7 cellular contexts compared by ENCODE assay signal in the genomic region with DNA sequence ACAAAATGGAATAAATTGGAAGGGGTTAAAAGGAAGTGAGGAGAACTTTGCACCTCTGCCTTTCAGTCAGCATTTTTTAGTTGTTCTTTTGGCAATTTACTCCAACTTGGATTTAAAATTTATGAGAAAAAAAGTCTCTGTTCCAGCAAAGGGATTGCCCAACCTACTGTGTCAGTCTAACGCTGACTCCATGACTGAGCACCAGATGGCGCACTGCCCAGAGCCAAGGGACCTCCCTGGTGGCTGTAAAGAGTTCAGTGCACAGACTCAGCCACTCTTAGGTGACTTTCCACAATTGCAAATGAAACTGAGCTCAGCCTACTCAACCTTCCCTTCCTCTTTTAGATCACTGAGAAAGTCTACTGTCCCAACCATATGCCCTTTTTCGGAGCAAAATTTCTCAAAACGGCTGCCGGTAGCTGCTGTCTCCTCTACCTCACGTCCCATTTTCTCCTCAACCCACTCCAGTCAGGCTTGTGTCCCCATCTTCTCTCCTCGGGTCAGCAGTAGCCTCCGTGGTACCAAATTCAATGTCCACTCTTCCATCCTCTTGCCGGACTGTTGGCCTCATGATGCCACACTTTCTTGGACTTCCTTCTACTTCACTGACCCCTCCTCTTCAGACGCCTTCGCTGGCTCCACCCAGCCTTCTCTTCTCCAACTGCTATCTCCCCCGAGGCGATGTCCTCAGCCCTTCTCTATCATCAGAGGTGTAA. TPM values are rescaled to one million over a fixed set of nuclear protein-coding genes. Genes with fewer than 3 reads are reported as not detected.
A peak's percentile ranks its signal among the peaks of the same experiment; 100 is the strongest.
DNase-seq lines count a peak whose midpoint lies in the region; ATAC-seq and TF ChIP-seq lines count a peak whose summit lies in the region.

No MANE protein-coding gene starts in this region.

- in situ Hi-C loops in HAP-1 (cut with MboI; ENCODE audit: low sequenced_read_pairs): loop anchor here (10.0 kb wide), 1 partner anchor 80 kb away; a partner anchor contains a TSS

- no peaks in the 10 kb centered on the region for H3K27me3 ChIP-seq in HAP-1 (ENCODE audit: low read depth)

- peaks cover 3% of the 10 kb centered on the region; the same call in 1 of the 2 replicates for H3K4me1 ChIP-seq in HAP-1

- H3K4me3 ChIP-seq in HAP-1 (no peak overlapping the region), SK-N-MC (no peak overlapping the region), retinal pigment epithelial cell (ENCODE audit: low read length) (no peak overlapping the region)

- intact Hi-C loops in left cardiac atrium (cut with DNase I): no loop called here

- 0 out of 2 replicates have a peak overlapping the region, but pooled peaks have one; percentile 28 for H3K27ac ChIP-seq in SK-N-MC

- no peaks in the 10 kb centered on the region for H3K9me3 ChIP-seq in HAP-1
- H3K9me3 ChIP-seq in SK-N-MC (ENCODE audit: low read depth, low read length): no peaks in the 10 kb centered on the region

- ATAC-seq in left cardiac atrium: peak; percentile 90 to 95

- peak; percentile 93 for TF ChIP-seq CTCF in GM12873 (IDR thresholded peaks at IDR 0.05; ENCODE audit: insufficient read depth, low read depth, low read length, missing control alignments)
- TF ChIP-seq CTCF in retinal pigment epithelial cell (conservative IDR thresholded peaks at IDR 0.05; ENCODE audit: low read depth, low read length): peak; percentile 77

- H3K36me3 ChIP-seq in HAP-1 (replicated peaks) (no peaks in the 10 kb centered on the region), SK-N-MC (ENCODE audit: insufficient read depth, low read length) (no peaks in the 10 kb centered on the region)

- DNase-seq in HAP-1 (ENCODE audit: low spot score in 2 of 2) (peak; percentile 56 to 89), LoVo (ENCODE audit: low spot score) (peak; percentile 62), SK-N-MC (ENCODE audit: low read depth, low spot score) (peak; percentile 26), left cardiac atrium (peak; percentile 78), retinal pigment epithelial cell (ENCODE audit: low read depth) (peak; percentile 16)
- peak; percentile 57 for DNase-seq in activated naive CD4-positive, alpha-beta T cell treated with anti-CD3 and anti-CD28 coated beads, Interleukin-2, amount 50 U/mL, for 16 hours

- no peak overlapping the region for H3K9ac ChIP-seq in SK-N-MC (ENCODE audit: insufficient read length)

RNA-seq across cellular contexts. Expression of a gene that starts 38.7 kb away (rescaled TPM):
- not detected for total RNA-seq in left cardiac atrium

RNA-seq across cellular contexts. Expression of a gene that starts 53.7 kb away (rescaled TPM):
- total RNA-seq in left cardiac atrium: 10 to 100 TPM in 1 of 2 donors, 1 to 10 TPM in 1; 7.9 to 13.3 TPM

Comparison
In these comparisons a context has a peak if more than half of its experiments do, and no peak if none do; other contexts are left out.
1. DNase-seq: peak in every context shown above with its lines; median percentile 78 in left cardiac atrium; 72 in HAP-1; 62 in LoVo; 57 in activated naive CD4-positive, alpha-beta T cell treated with anti-CD3 and anti-CD28 coated beads, Interleukin-2, amount 50 U/mL, for 16 hours; 26 in SK-N-MC; 16 in retinal pigment epithelial cell.